ENCODE assay signal across 8 cellular contexts in the genomic region with DNA sequence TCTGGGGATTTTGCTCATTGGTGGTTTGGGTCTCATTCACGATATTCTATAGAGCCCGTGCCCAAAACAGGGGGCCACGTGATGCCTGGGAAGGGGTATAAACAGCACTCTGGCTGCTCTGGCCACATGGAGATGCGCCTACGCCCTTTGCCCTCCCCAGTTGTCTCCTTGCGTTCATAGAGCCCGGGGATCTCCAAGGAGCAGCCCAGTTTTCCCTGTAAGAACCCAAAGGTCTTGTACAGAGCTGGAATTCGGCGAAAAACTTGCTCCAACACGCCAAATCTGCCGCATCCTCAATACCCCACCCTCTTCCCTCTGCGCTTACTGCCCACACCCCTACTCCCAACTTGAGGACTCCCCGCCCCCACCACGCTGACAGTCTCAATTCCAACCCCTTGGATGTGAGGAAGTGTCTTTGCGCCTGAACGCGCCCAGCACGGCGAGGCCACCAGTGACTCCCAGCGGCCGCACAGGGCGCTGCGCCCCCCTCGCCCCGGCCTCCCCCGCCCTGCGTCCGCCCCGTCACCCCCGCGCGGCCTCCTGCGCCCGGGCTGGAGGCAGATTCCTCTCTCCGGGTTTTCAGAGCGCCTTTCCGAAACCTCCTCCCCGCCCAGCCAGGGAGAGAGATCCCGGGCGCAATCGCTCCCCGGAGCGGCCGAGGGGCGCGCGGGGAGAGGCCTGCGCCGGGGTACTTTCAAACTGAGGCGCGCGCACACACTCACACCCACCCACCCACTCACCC. TPM values are rescaled to one million over a fixed set of nuclear protein-coding genes. Genes with fewer than 3 reads are reported as not detected.
DNase-seq lines count a peak whose midpoint lies in the region; ATAC-seq and TF ChIP-seq lines count a peak whose summit lies in the region.

Gene NHS, plus strand, starts transcription at position 582 of the 742 bp plus-strand sequence. CDS start 558 bp downstream, outside the sequence.

- H3K27me3 ChIP-seq in cardiac muscle cell, result peaks cover 35% of the 10 kb centered on the region

- H3K9me3 ChIP-seq in cardiac muscle cell (ENCODE audit: low read depth), result no peaks in the 10 kb centered on the region

- peaks cover 30% of the 10 kb centered on the region for H3K27me3 Mint-ChIP-seq in activated naive CD8-positive, alpha-beta T cell treated with anti-CD3 and anti-CD28 coated beads, Interleukin-2, amount 50 U/mL, for 24 hours
- peaks cover 13% of the 10 kb centered on the region for H3K27me3 Mint-ChIP-seq in activated T-helper 1 cell treated with anti-CD3 and anti-CD28 coated beads, Interleukin-12 subunit alpha, Interleukin-12 subunit beta, Interleukin-2, Interleukin-4 antibody, amounts not matched to agents 30 ng/mL and 10 ng/mL and 1 ng/mL, durations not matched to agents 14 hours and 24 hours and 36 hours (ENCODE audit: insufficient read depth)

- peaks cover 11% of the 10 kb centered on the region for H3K4me1 ChIP-seq in cardiac muscle cell (ENCODE audit: low read depth)

- peak; percentile 74 for DNase-seq in EH (ENCODE audit: low read depth)
- DNase-seq in NCI-H1105 treated with DMSO at 0.1 percent for 48 hours (lab: John Stamatoyannopoulos, UW), result peak; percentile 65
- DNase-seq in activated naive CD8-positive, alpha-beta T cell treated with anti-CD3 and anti-CD28 coated beads, Interleukin-2, amount 50 U/mL, for 24 hours, result peak; percentile 10
- DNase-seq in cardiac muscle cell (ENCODE audit: low read depth in 1 of 2, low spot score in 1 of 2), result peak; percentile 83 to 88
- DNase-seq in posterior cingulate gyrus, result peak; percentile 14 to 89 (median 30)
- DNase-seq in activated T-helper 1 cell treated with anti-CD3 and anti-CD28 coated beads, Interleukin-12 subunit alpha, Interleukin-12 subunit beta, Interleukin-2, Interleukin-4 antibody, amounts not matched to agents 30 ng/mL and 10 ng/mL and 1 ng/mL, durations not matched to agents 14 hours and 24 hours and 36 hours (ENCODE audit: low spot score), result no peak
- DNase-seq in T-helper 9 cell, result no peak

- H3K36me3 Mint-ChIP-seq in activated naive CD8-positive, alpha-beta T cell treated with anti-CD3 and anti-CD28 coated beads, Interleukin-2, amount 50 U/mL, for 24 hours (ENCODE audit: low read depth), result no peaks in the 10 kb centered on the region
- no peaks in the 10 kb centered on the region for H3K36me3 Mint-ChIP-seq in activated T-helper 1 cell treated with anti-CD3 and anti-CD28 coated beads, Interleukin-12 subunit alpha, Interleukin-12 subunit beta, Interleukin-2, Interleukin-4 antibody, amounts not matched to agents 30 ng/mL and 10 ng/mL and 1 ng/mL, durations not matched to agents 14 hours and 24 hours and 36 hours (ENCODE audit: low read depth)

- no peak for ATAC-seq in activated naive CD8-positive, alpha-beta T cell treated with anti-CD3 and anti-CD28 coated beads, Interleukin-2, amount 50 U/mL, for 24 hours
- ATAC-seq in HG03354 (IDR thresholded peaks at IDR 0.05; ENCODE audit: poor library complexity, severe bottlenecking, unreplicated experiment), result no peak

- no peak within 1 kb of the TSS for H3K27ac ChIP-seq in cardiac muscle cell

- H3K36me3 ChIP-seq in cardiac muscle cell, result no peaks in the 10 kb centered on the region

- intact Hi-C loops in posterior cingulate gyrus (cut with DNase I), result no loop called here
- intact Hi-C loops in activated T-helper 1 cell treated with anti-CD3 and anti-CD28 coated beads, Interleukin-12 subunit alpha, Interleukin-12 subunit beta, Interleukin-2, Interleukin-4 antibody, amounts not matched to agents 30 ng/mL and 10 ng/mL and 1 ng/mL, durations not matched to agents 14 hours and 24 hours and 36 hours (cut with micrococcal nuclease), result loop anchor here (10.0 kb wide), 1 partner anchor 320 kb away; no protein-coding TSS in a partner anchor

- H3K4me1 Mint-ChIP-seq in activated naive CD8-positive, alpha-beta T cell treated with anti-CD3 and anti-CD28 coated beads, Interleukin-2, amount 50 U/mL, for 24 hours, result peaks cover 13% of the 10 kb centered on the region
- peaks cover 6% of the 10 kb centered on the region for H3K4me1 Mint-ChIP-seq in activated T-helper 1 cell treated with anti-CD3 and anti-CD28 coated beads, Interleukin-12 subunit alpha, Interleukin-12 subunit beta, Interleukin-2, Interleukin-4 antibody, amounts not matched to agents 30 ng/mL and 10 ng/mL and 1 ng/mL, durations not matched to agents 14 hours and 24 hours and 36 hours (ENCODE audit: low read depth)

- H3K4me3 Mint-ChIP-seq in activated naive CD8-positive, alpha-beta T cell treated with anti-CD3 and anti-CD28 coated beads, Interleukin-2, amount 50 U/mL, for 24 hours, result peak within 1 kb of the TSS; percentile 54
- H3K4me3 Mint-ChIP-seq in activated T-helper 1 cell treated with anti-CD3 and anti-CD28 coated beads, Interleukin-12 subunit alpha, Interleukin-12 subunit beta, Interleukin-2, Interleukin-4 antibody, amounts not matched to agents 30 ng/mL and 10 ng/mL and 1 ng/mL, durations not matched to agents 14 hours and 24 hours and 36 hours, result no peak within 1 kb of the TSS

- H3K9me3 Mint-ChIP-seq in activated naive CD8-positive, alpha-beta T cell treated with anti-CD3 and anti-CD28 coated beads, Interleukin-2, amount 50 U/mL, for 24 hours, result no peaks in the 10 kb centered on the region
- H3K9me3 Mint-ChIP-seq in activated T-helper 1 cell treated with anti-CD3 and anti-CD28 coated beads, Interleukin-12 subunit alpha, Interleukin-12 subunit beta, Interleukin-2, Interleukin-4 antibody, amounts not matched to agents 30 ng/mL and 10 ng/mL and 1 ng/mL, durations not matched to agents 14 hours and 24 hours and 36 hours, result no peaks in the 10 kb centered on the region

- TF ChIP-seq CTCF in cardiac muscle cell (IDR thresholded peaks at IDR 0.05; ENCODE audit: low read depth, low read length), result peak; percentile 40

- no peak within 1 kb of the TSS for H3K27ac Mint-ChIP-seq in activated naive CD8-positive, alpha-beta T cell treated with anti-CD3 and anti-CD28 coated beads, Interleukin-2, amount 50 U/mL, for 24 hours
- H3K27ac Mint-ChIP-seq in activated T-helper 1 cell treated with anti-CD3 and anti-CD28 coated beads, Interleukin-12 subunit alpha, Interleukin-12 subunit beta, Interleukin-2, Interleukin-4 antibody, amounts not matched to agents 30 ng/mL and 10 ng/mL and 1 ng/mL, durations not matched to agents 14 hours and 24 hours and 36 hours, result no peak within 1 kb of the TSS

- peak within 1 kb of the TSS; percentile 35 for H3K4me3 ChIP-seq in cardiac muscle cell

RNA-seq across cellular contexts. Expression of gene NHS, which starts in this region (rescaled TPM):
- total RNA-seq in cardiac muscle cell, result 0.74 and 0.89 TPM in 2 replicates
- polyA plus RNA-seq in cardiac muscle cell, result 0.06 and 0.72 TPM in 2 replicates
- 8.1 and 11.1 TPM in 2 replicates for total RNA-seq in activated T-helper 1 cell treated with anti-CD3 and anti-CD28 coated beads, Interleukin-12 subunit alpha, Interleukin-12 subunit beta, Interleukin-2, Interleukin-4 antibody, amounts not matched to agents 30 ng/mL and 10 ng/mL and 1 ng/mL, durations not matched to agents 14 hours and 24 hours and 36 hours

Comparison
In these comparisons a context has a peak if more than half of its experiments do, and no peak if none do; other contexts are left out.
1. Peak in DNase-seq and H3K4me3 ChIP-seq in cardiac muscle cell; RNA of the gene not detected or under 1 TPM.
2. DNase-seq: peak in EH (single experiment), NCI-H1105 treated with DMSO at 0.1 percent for 48 hours (single experiment), activated naive CD8-positive, alpha-beta T cell treated with anti-CD3 and anti-CD28 coated beads, Interleukin-2, amount 50 U/mL, for 24 hours (single experiment) and posterior cingulate gyrus (10 of 10); none in activated T-helper 1 cell treated with anti-CD3 and anti-CD28 coated beads, Interleukin-12 subunit alpha, Interleukin-12 subunit beta, Interleukin-2, Interleukin-4 antibody, amounts not matched to agents 30 ng/mL and 10 ng/mL and 1 ng/mL, durations not matched to agents 14 hours and 24 hours and 36 hours (single experiment) and T-helper 9 cell (single experiment).